ENCODE assay signal across 12 cellular contexts in genomic region chr5:139644001-139644456, GRCh38. TPM values are rescaled to one million over a fixed set of nuclear protein-coding genes. Genes with fewer than 3 reads are reported as not detected.
DNase-seq lines count a peak whose midpoint lies in the region; ATAC-seq and TF ChIP-seq lines count a peak whose summit lies in the region.
"Had no signal": no experiment of that assay in that cellular context is flagged by ENCODE, and none has a peak within 500 bp of the region (broad histone marks: within the 10 kb centered on the region; RNA-seq: fewer than 3 reads in every experiment).

No MANE protein-coding gene starts in this region.

- H3K27me3 ChIP-seq in body of pancreas (no peaks in the 10 kb centered on the region), mesendoderm (ENCODE audit: insufficient read depth, low read length, poor library complexity) (no peaks in the 10 kb centered on the region), suprapubic skin (no peaks in the 10 kb centered on the region)
- H3K27me3 ChIP-seq: SJSA1 had no signal

- H3K4me2 ChIP-seq in mesendoderm (ENCODE audit: low read length): no peak overlapping the region

- ATAC-seq in body of pancreas (no peak), GM21381 (IDR thresholded peaks at IDR 0.05; ENCODE audit: unreplicated experiment) (no peak)

- no peak overlapping the region for H3K4me3 ChIP-seq in body of pancreas
- no peak overlapping the region for H3K4me3 ChIP-seq in mesendoderm (ENCODE audit: low read length)
- H3K4me3 ChIP-seq in suprapubic skin: no peak overlapping the region
- H3K4me3 ChIP-seq: SJSA1 had no signal

- TF ChIP-seq POLR2A in body of pancreas (IDR thresholded peaks at IDR 0.05) (no peak), suprapubic skin (IDR thresholded peaks at IDR 0.05) (no peak)

- 45 to 53% methylated on average over 2 to 5 of the region's 5 CpGs for WGBS in body of pancreas, 2 donors
- no CpG with 5 or more reads among the region's 5 CpGs for WGBS in mesendoderm (ENCODE audit: extremely low coverage, insufficient coverage, low lambda C conversion rate)
- WGBS in suprapubic skin: 86% methylated on average over 4 of the region's 5 CpGs

- no peak overlapping the region for H4K8ac ChIP-seq in mesendoderm (ENCODE audit: low read depth, low read length)

- H3K9ac ChIP-seq in mesendoderm (ENCODE audit: low read length): no peak overlapping the region

- H2BK120ac ChIP-seq in mesendoderm (ENCODE audit: low read depth, low read length): no peak overlapping the region

- H3K27ac ChIP-seq in body of pancreas (peak overlapping the region; percentile 77 to 86 (median 83)), mesendoderm (ENCODE audit: low read depth, low read length) (no peak overlapping the region), suprapubic skin (peak overlapping the region; percentile 18)
- H3K27ac ChIP-seq: epithelial cell of prostate, SJSA1 had no signal

- TF ChIP-seq EP300 in suprapubic skin (IDR thresholded peaks at IDR 0.05): no peak

- TF ChIP-seq CTCF in body of pancreas (IDR thresholded peaks at IDR 0.05): no peak
- no peak for TF ChIP-seq CTCF in suprapubic skin (IDR thresholded peaks at IDR 0.05)

- peaks cover 3% of the 10 kb centered on the region for H3K79me2 ChIP-seq in mesendoderm (ENCODE audit: control insufficient read depth, insufficient read depth, low read length)

- no peaks in the 10 kb centered on the region for H3K9me3 ChIP-seq in body of pancreas
- no peaks in the 10 kb centered on the region for H3K9me3 ChIP-seq in suprapubic skin
- H3K9me3 ChIP-seq: SJSA1 had no signal

- peak overlapping the region; percentile 67 for H2AK5ac ChIP-seq in mesendoderm (ENCODE audit: low read length)

- H3K4me1 ChIP-seq in body of pancreas (peaks cover 71% of the 10 kb centered on the region), mesendoderm (ENCODE audit: control insufficient read depth, low read depth, low read length) (peaks cover 30% of the 10 kb centered on the region), suprapubic skin (peaks cover 44% of the 10 kb centered on the region)

- H3K56ac ChIP-seq in mesendoderm (ENCODE audit: low read length): peak overlapping the region; percentile 75

- peaks cover 2% of the 10 kb centered on the region for H3K79me1 ChIP-seq in mesendoderm (ENCODE audit: low read length)

- DNase-seq in HuH-7 (ENCODE audit: low spot score) (peak; percentile 4), body of pancreas (peak in 2 of 4 donors; percentile 16 to 18), mesendoderm (no peak), suprapubic skin (ENCODE audit: low spot score in 2 of 2) (peak; percentile 32 to 51), NCI-H1694 (lab: John Stamatoyannopoulos, UW) (no peak)
- no peak for DNase-seq in stimulated activated CD4-positive, alpha-beta T cell treated with anti-CD3 and anti-CD28 coated beads, Interleukin-4, amount 100 ng/mL, for 1 hour
- DNase-seq: KBM-7, NCI-H2081, NCI-H82 had no signal

- H3K4ac ChIP-seq in mesendoderm (ENCODE audit: low read depth, low read length): no peak overlapping the region

- no peak overlapping the region for H4K5ac ChIP-seq in mesendoderm (ENCODE audit: low read length)

- H3K36me3 ChIP-seq in body of pancreas (replicated peaks in 1 of 2; ENCODE audit: insufficient read depth in 1 of 2, low read depth in 2 of 2) (no peaks in the 10 kb centered on the region), mesendoderm (ENCODE audit: control insufficient read depth, insufficient read depth, low read length) (no peaks in the 10 kb centered on the region), suprapubic skin (no peaks in the 10 kb centered on the region)

- H3K23ac ChIP-seq in mesendoderm (ENCODE audit: low read length): peak overlapping the region; percentile 16

- H2BK5ac ChIP-seq in mesendoderm (ENCODE audit: low read length): no peak overlapping the region

- H3K18ac ChIP-seq in mesendoderm (ENCODE audit: low read length): no peak overlapping the region

- intact Hi-C loops in body of pancreas (cut with DNase I): no loop called here

- H2BK15ac ChIP-seq in mesendoderm (replicated peaks; ENCODE audit: low read depth): no peak overlapping the region

RNA-seq across cellular contexts. Expression of gene CXXC5, which starts 4.1 kb away (rescaled TPM):
- total RNA-seq in body of pancreas (10 to 100 TPM; 86.6 to 87.7 TPM), suprapubic skin (10 to 100 TPM; 21.8 to 40.6 (median 30.1) TPM)
- 90.1 TPM for polyA plus RNA-seq in mesendoderm (2013, experiment 1 of 2)
- polyA plus RNA-seq in mesendoderm (2013, experiment 2 of 2): 88.3 TPM

Comparison
In these comparisons a context has a peak if more than half of its experiments do, and no peak if none do; other contexts are left out.
1. DNase-seq: peak in HuH-7 (single experiment) and suprapubic skin (2 of 2); none in mesendoderm (single experiment), NCI-H1694 (single experiment) and stimulated activated CD4-positive, alpha-beta T cell treated with anti-CD3 and anti-CD28 coated beads, Interleukin-4, amount 100 ng/mL, for 1 hour (single experiment).